In the genomic region with DNA sequence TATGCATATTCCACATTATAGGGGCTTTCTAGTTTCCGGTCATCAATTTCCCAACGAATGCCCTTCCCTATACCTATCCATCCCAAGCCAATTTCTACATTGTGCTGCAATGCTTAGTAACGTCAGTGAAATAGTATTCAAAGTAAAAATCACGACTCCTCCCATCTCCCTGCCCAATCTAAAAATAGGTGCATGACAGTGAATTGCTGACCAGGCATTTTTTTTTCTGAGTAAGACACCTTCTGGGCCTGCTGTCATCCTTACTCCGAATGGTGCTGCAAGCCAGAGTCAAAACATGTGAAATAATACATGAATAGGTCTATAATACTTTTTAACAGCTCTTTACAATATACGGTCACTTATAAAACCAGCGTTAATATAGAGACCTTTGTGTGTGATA, we compare ENCODE assay signal across 22 cellular contexts.
"Had no signal": no experiment of that assay in that cellular context is flagged by ENCODE, and none has a peak within 500 bp of the region (broad histone marks: within the 10 kb centered on the region; RNA-seq: fewer than 3 reads in every experiment).

No MANE protein-coding gene starts in this region.

- H3K4me3 Mint-ChIP-seq: activated CD8-positive, alpha-beta T cell treated with anti-CD3 and anti-CD28 coated beads, Interleukin-2, amount 10 ng/mL, durations not matched to agents 7 days and 5 days; activated naive CD4-positive, alpha-beta T cell treated with anti-CD3 and anti-CD28 coated beads, Interleukin-2, amount 10 ng/mL, durations not matched to agents 7 days and 5 days; activated naive CD8-positive, alpha-beta T cell treated with anti-CD3 and anti-CD28 coated beads, Interleukin-2, amount 50 U/mL, for 24 hours; activated T-cell treated with anti-CD3 and anti-CD28 coated beads, Interleukin-2, amount 50 U/mL, for 24 hours; dendritic cell treated with granulocyte-macrophage colony-stimulating factor and Interleukin-4, amounts not matched to agents 40 ng/mL and 50 ng/mL, for 4 days; stimulated activated naive CD8-positive, alpha-beta T cell treated with anti-CD3 and anti-CD28 coated beads, Interleukin-15, Interleukin-2, amounts not matched to agents 100 ng/mL and 50 ng/mL, for 24 hours had no signal

- H3K27me3 ChIP-seq: esophagus muscularis mucosa, gastroesophageal sphincter, suprapubic skin, transverse colon had no signal

- H3K4me1 ChIP-seq: esophagus muscularis mucosa, gastroesophageal sphincter, psoas muscle, suprapubic skin, transverse colon had no signal

- FAIRE-seq: endothelial cell of umbilical vein had no signal

- H3K27ac Mint-ChIP-seq: activated CD8-positive, alpha-beta T cell treated with anti-CD3 and anti-CD28 coated beads, Interleukin-2, amount 10 ng/mL, durations not matched to agents 7 days and 5 days; activated naive CD4-positive, alpha-beta T cell treated with anti-CD3 and anti-CD28 coated beads, Interleukin-2, amount 10 ng/mL, durations not matched to agents 7 days and 5 days; activated naive CD8-positive, alpha-beta T cell treated with anti-CD3 and anti-CD28 coated beads, Interleukin-2, amount 50 U/mL, for 24 hours; activated T-cell treated with anti-CD3 and anti-CD28 coated beads, Interleukin-2, amount 50 U/mL, for 24 hours; dendritic cell treated with granulocyte-macrophage colony-stimulating factor and Interleukin-4, amounts not matched to agents 40 ng/mL and 50 ng/mL, for 4 days; stimulated activated naive CD8-positive, alpha-beta T cell treated with anti-CD3 and anti-CD28 coated beads, Interleukin-15, Interleukin-2, amounts not matched to agents 100 ng/mL and 50 ng/mL, for 24 hours had no signal

- H3K27ac ChIP-seq: esophagus muscularis mucosa, gastroesophageal sphincter, psoas muscle, skin epidermis, suprapubic skin, transverse colon had no signal

- H3K4me1 Mint-ChIP-seq: activated naive CD4-positive, alpha-beta T cell treated with anti-CD3 and anti-CD28 coated beads, Interleukin-2, amount 10 ng/mL, durations not matched to agents 7 days and 5 days; activated naive CD8-positive, alpha-beta T cell treated with anti-CD3 and anti-CD28 coated beads, Interleukin-2, amount 50 U/mL, for 24 hours had no signal

- H3K36me3 ChIP-seq: esophagus muscularis mucosa, gastroesophageal sphincter, suprapubic skin, transverse colon had no signal

- H3K36me3 Mint-ChIP-seq: activated naive CD4-positive, alpha-beta T cell treated with anti-CD3 and anti-CD28 coated beads, Interleukin-2, amount 10 ng/mL, durations not matched to agents 7 days and 5 days had no signal

- H3K9me3 Mint-ChIP-seq: activated naive CD4-positive, alpha-beta T cell treated with anti-CD3 and anti-CD28 coated beads, Interleukin-2, amount 10 ng/mL, durations not matched to agents 7 days and 5 days; activated naive CD8-positive, alpha-beta T cell treated with anti-CD3 and anti-CD28 coated beads, Interleukin-2, amount 50 U/mL, for 24 hours; activated T-cell treated with anti-CD3 and anti-CD28 coated beads, Interleukin-2, amount 50 U/mL, for 24 hours had no signal

- H3K4me3 ChIP-seq: gastroesophageal sphincter, psoas muscle, skin epidermis, suprapubic skin, transverse colon had no signal

- H3K9me3 ChIP-seq: esophagus muscularis mucosa, gastroesophageal sphincter, psoas muscle, suprapubic skin, transverse colon had no signal

- ATAC-seq: activated CD8-positive, alpha-beta T cell treated with anti-CD3 and anti-CD28 coated beads, Interleukin-2, amount 10 ng/mL, durations not matched to agents 7 days and 5 days; activated naive CD8-positive, alpha-beta T cell treated with anti-CD3 and anti-CD28 coated beads, Interleukin-2, amount 50 U/mL, for 24 hours; gastroesophageal sphincter; left cardiac atrium; psoas muscle; right cardiac atrium had no signal

- DNase-seq: activated CD4-positive, alpha-beta T cell treated with anti-CD3 and anti-CD28 coated beads for 48 hours; activated CD4-positive, CD25-positive, alpha-beta regulatory T cell; activated CD8-positive, alpha-beta T cell treated with anti-CD3 and anti-CD28 coated beads, Interleukin-2, amount 10 ng/mL, durations not matched to agents 7 days and 5 days; activated effector memory CD4-positive, alpha-beta T cell treated with Interleukin-2 at 50 U/mL for 16 hours; activated naive CD4-positive, alpha-beta T cell treated with anti-CD3 and anti-CD28 coated beads, Interleukin-2, amount 10 ng/mL, durations not matched to agents 7 days and 5 days; activated naive CD8-positive, alpha-beta T cell treated with anti-CD3 and anti-CD28 coated beads, Interleukin-2, amount 50 U/mL, for 24 hours; activated T-cell treated with anti-CD3 and anti-CD28 coated beads, Interleukin-2, amount 50 U/mL, for 24 hours; anterior cingulate cortex; cerebellar nuclear complex; effector memory CD4-positive, alpha-beta T cell; left cardiac atrium; psoas muscle; right cardiac atrium; T-helper 1 cell; transverse colon had no signal
